Comparison of ENCODE assay signal across 8 cellular contexts in the genomic region with DNA sequence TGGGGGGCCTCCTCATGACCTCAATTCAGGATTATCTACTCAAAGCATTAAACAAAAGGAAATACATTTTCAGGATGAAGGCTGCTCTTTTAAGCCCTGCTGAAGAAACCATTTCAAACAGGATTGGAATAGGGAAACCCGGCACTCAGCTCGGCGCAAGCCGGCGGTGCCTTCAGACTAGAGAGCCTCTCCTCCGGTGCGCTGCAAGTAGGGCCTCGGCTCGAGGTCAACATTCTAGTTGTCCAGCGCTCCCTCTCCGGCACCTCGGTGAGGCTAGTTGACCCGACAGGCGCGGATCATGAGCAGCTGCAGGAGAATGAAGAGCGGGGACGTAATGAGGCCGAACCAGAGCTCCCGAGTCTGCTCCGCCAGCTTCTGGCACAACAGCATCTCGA.
A peak's percentile ranks its signal among the peaks of the same experiment; 100 is the strongest.
DNase-seq lines count a peak whose midpoint lies in the region; ATAC-seq and TF ChIP-seq lines count a peak whose summit lies in the region.

No MANE protein-coding gene starts in this region.

- no peak for TF ChIP-seq CTCF in fibroblast of mammary gland (conservative IDR thresholded peaks at IDR 0.05; ENCODE audit: control insufficient read depth, insufficient read depth, low read depth, low read length)

- H3K27ac ChIP-seq in SK-N-MC (no peak overlapping the region), rectal smooth muscle tissue (ENCODE audit: low read depth, low read length) (peak overlapping the region; percentile 79)

- peaks cover 6% of the 10 kb centered on the region for H3K4me1 ChIP-seq in ES-I3 (ENCODE audit: insufficient read depth, low read length)
- peaks cover 30% of the 10 kb centered on the region for H3K4me1 ChIP-seq in rectal smooth muscle tissue (ENCODE audit: control insufficient read depth, insufficient read depth, low read length)

- H3K36me3 ChIP-seq in ES-I3 (ENCODE audit: insufficient read depth, low read length) (no peaks in the 10 kb centered on the region; the same call in 1 of the 2 replicates), SK-N-MC (ENCODE audit: insufficient read depth, low read length) (no peaks in the 10 kb centered on the region), rectal smooth muscle tissue (ENCODE audit: control insufficient read depth, insufficient read depth, low read length) (no peaks in the 10 kb centered on the region)

- DNase-seq in SK-N-MC (ENCODE audit: low read depth, low spot score): no peak
- no peak for DNase-seq in fibroblast of mammary gland (ENCODE audit: low read depth)
- no peak for DNase-seq in DMS114 treated with DMSO at 0.1 percent for 48 hours (lab: John Stamatoyannopoulos, UW; ENCODE audit: unreplicated experiment)
- DNase-seq in cerebellar cortex (ENCODE audit: low spot score): no peak

- H3K9ac ChIP-seq in ES-I3 (ENCODE audit: low read depth, low read length) (peak overlapping the region; percentile 73), SK-N-MC (ENCODE audit: insufficient read length) (peak overlapping the region; percentile 90), rectal smooth muscle tissue (ENCODE audit: low read length) (peak overlapping the region; percentile 74)

- no peaks in the 10 kb centered on the region for H3K9me3 ChIP-seq in ES-I3 (ENCODE audit: control insufficient read depth, insufficient read depth, low read length)
- no peaks in the 10 kb centered on the region for H3K9me3 ChIP-seq in SK-N-MC (ENCODE audit: low read depth, low read length)

- peak overlapping the region; percentile 92 for H3K4me3 ChIP-seq in SK-N-MC
- peak overlapping the region; percentile 90 for H3K4me3 ChIP-seq in fibroblast of mammary gland (ENCODE audit: control insufficient read depth, low read depth, low read length)
- peak overlapping the region; percentile 89 for H3K4me3 ChIP-seq in rectal smooth muscle tissue (ENCODE audit: low read length)

- no peak for ATAC-seq in HG03565 (IDR thresholded peaks at IDR 0.05; ENCODE audit: unreplicated experiment)
- no peak for ATAC-seq in GM19455 (IDR thresholded peaks at IDR 0.05; ENCODE audit: unreplicated experiment)

- no peaks in the 10 kb centered on the region for H3K27me3 ChIP-seq in rectal smooth muscle tissue (ENCODE audit: control insufficient read depth, insufficient read depth, low read length)
